19 cellular contexts compared by ENCODE assay signal in the genomic region with DNA sequence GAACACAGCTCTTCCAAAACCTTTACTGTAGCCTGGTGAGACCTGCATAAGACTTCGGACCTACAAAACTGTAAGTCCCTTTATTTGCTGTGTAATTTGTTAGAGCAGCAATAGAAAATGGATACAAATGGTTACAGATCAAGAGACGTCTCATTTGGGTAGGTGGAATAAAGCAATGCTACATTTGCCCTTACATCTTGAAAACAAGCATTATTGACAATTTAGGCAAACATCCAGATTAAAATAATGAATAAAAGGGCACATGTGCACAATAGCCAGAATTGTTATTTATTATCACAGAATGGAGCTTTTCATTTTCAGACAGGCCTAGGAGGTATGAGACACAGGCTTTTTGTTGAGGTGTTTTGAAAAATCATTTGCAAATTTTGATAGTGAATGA.
"Had no signal": no experiment of that assay in that cellular context is flagged by ENCODE, and none has a peak within 500 bp of the region (broad histone marks: within the 10 kb centered on the region; RNA-seq: fewer than 3 reads in every experiment).

No MANE protein-coding gene starts in this region.

- DNase-seq: cerebellar nuclear complex; colonic mucosa; dermis blood vessel endothelial cell; effector CD4-positive, alpha-beta T cell; endodermal cell; erythroblast; foreskin keratinocyte; naive B cell; occipital lobe; pancreas; spleen; stimulated activated CD4-positive, alpha-beta T cell treated with anti-CD3 and anti-CD28 coated beads, Interleukin-15, amount 100 ng/mL, for 24 hours; stimulated activated CD4-positive, alpha-beta T cell treated with anti-CD3 and anti-CD28 coated beads, Interleukin-1b, Interleukin-23, amount 100 ng/mL, for 48 hours; stimulated activated CD4-positive, alpha-beta T cell treated with anti-CD3 and anti-CD28 coated beads, Interleukin-4, amount 100 ng/mL, for 24 hours; trophoblast cell had no signal

- ATAC-seq: foreskin keratinocyte; pancreas; sciatic nerve; stimulated activated memory B cell treated with anti-CD40 and anti-IgM and Interleukin-4, amounts not matched to agents 10 μg/mL and 1 μg/mL and 100 μg/mL, for 72 hours had no signal

- H3K27ac ChIP-seq: colonic mucosa, foreskin keratinocyte, hepatocyte, pancreas, prostate gland, spleen had no signal

- H3K27me3 ChIP-seq: colonic mucosa, foreskin keratinocyte, hepatocyte, pancreas, spleen had no signal

- H3K4me3 ChIP-seq: colonic mucosa, hepatocyte, pancreas, prostate gland, spleen had no signal
